ENCODE assay signal across 8 cellular contexts in the genomic region with DNA sequence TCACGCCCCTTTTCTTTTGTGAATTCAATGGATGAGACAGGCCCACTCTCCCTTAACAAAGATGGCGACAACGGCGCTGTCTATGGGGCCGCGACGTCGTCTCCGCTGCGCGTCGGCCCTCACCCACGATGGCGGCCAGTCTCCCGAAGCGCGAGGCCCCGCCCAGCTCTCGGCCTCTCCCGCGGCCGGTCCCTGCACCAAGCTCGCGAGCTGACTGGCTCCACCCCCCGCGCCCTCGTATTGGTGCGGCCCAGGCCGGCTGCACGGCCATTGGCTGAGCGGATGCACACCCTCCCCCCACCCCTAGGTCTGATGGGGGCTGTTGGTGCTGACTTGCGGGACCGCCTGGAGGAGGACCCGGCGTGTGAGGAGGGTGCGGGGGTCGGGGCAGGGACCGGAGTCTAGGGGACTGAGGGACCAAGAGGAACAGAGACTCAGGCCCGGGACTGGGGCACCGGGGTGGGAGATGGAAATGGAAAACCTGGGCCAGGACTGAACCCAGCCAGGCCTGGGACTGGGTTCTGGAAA. TPM values are rescaled to one million over a fixed set of nuclear protein-coding genes. Genes with fewer than 3 reads are reported as not detected.
DNase-seq lines count a peak whose midpoint lies in the region; ATAC-seq, FAIRE-seq and TF ChIP-seq lines count a peak whose summit lies in the region.

No MANE protein-coding gene starts in this region.

- H3K79me2 ChIP-seq in HCT116 (ENCODE audit: insufficient read depth, low read length) (peaks cover 33% of the 10 kb centered on the region), astrocyte (ENCODE audit: insufficient read depth, low read length) (peaks cover 28% of the 10 kb centered on the region)

- BruUV-seq in HCT116 (replicated peaks; lab: Mats Ljungman, UMichigan) = no TSS peak

- peaks cover 23 to 34% of the 10 kb centered on the region in 2 experiments for H3K4me1 ChIP-seq in HCT116 (ENCODE audit: control insufficient read depth in 1 of 2, insufficient read depth in 2 of 2, low read length in 2 of 2)
- peaks cover 16% of the 10 kb centered on the region for H3K4me1 ChIP-seq in astrocyte (ENCODE audit: insufficient read depth, low read length)
- H3K4me1 ChIP-seq in right cardiac atrium (ENCODE audit: control insufficient read depth, insufficient read depth, low read length) = no peaks in the 10 kb centered on the region
- peaks cover 0 to 13% of the 10 kb centered on the region in 2 donors for H3K4me1 ChIP-seq in uterus

- H3K4me1 Mint-ChIP-seq in astrocyte (ENCODE audit: low read depth, unreplicated experiment) = peaks cover 18% of the 10 kb centered on the region

- H3K4me3 Mint-ChIP-seq in astrocyte (ENCODE audit: unreplicated experiment) = peak overlapping the region; percentile 86

- POLR2A ChIA-PET in HCT116 (lab: Charles Lee) = interaction anchor here (0.9 to 1.3 kb wide), 6 partner anchors 9 to 122 kb away, joined by 4 to 7 read pairs (median 4); partner anchors contain the start of gene FAM83E

- H2AFZ ChIP-seq in HCT116 (ENCODE audit: low read depth, low read length, poor library complexity, severe bottlenecking) (no peak overlapping the region), astrocyte (ENCODE audit: low read depth, low read length) (peak overlapping the region; percentile 78)

- H3K4me3 ChIP-seq in HCT116 (replicated peaks in 1 of 2; ENCODE audit: low read depth in 1 of 2, low read length in 2 of 2) = peak overlapping the region; percentile 50 to 57
- peak overlapping the region; percentile 62 for H3K4me3 ChIP-seq in astrocyte (ENCODE audit: insufficient read depth, low read depth, low read length)
- H3K4me3 ChIP-seq in right cardiac atrium (ENCODE audit: low read length) = peak overlapping the region; percentile 43
- peak overlapping the region; percentile 38 to 48 for H3K4me3 ChIP-seq in uterus

- ATAC-seq in HCT116 (peak; percentile 84), right cardiac atrium (peak; percentile 88 to 89)

- TF ChIP-seq CTCF in HCT116 (IDR thresholded peaks at IDR 0.05 in 2 of 3, conservative IDR thresholded peaks at IDR 0.05 in 1 of 3; ENCODE audit: borderline replicate concordance in 1 of 3, insufficient read depth in 1 of 3, low read depth in 2 of 3, low read length in 2 of 3) (no peak), astrocyte (IDR thresholded peaks at IDR 0.05; ENCODE audit: insufficient read depth, low read depth, low read length) (no peak), uterus (IDR thresholded peaks at IDR 0.05) (no peak)

- RAD21 ChIA-PET in HCT116 (lab: Charles Lee; ENCODE audit: low non-redundant PET in 1 of 2, low total read pairs in 2 of 2, uncharacterized antibody in 2 of 2, unreplicated experiment in 2 of 2) = interaction anchor here in 1 of 2 experiments (0.6 kb wide), 1 partner anchor 10 kb away, joined by 3 read pairs; no protein-coding TSS in a partner anchor

- CTCF ChIA-PET in HCT116 (lab: Charles Lee) = interaction anchor here (1.0 kb wide), 1 partner anchor 218 kb away, joined by 3 read pairs; no protein-coding TSS in a partner anchor

- intact Hi-C loops in HCT116 (cut with micrococcal nuclease) (no loop called here), right cardiac atrium (cut with DNase I) (no loop called here), uterus (cut with DNase I; ENCODE audit: low total_unique reads) (no loop called here)

- H3K4me2 ChIP-seq in HCT116 (ENCODE audit: low read length) = peak overlapping the region; percentile 82
- peak overlapping the region; percentile 89 for H3K4me2 ChIP-seq in astrocyte (ENCODE audit: low read length)

- H3K36me3 ChIP-seq in HCT116 (ENCODE audit: control insufficient read depth in 1 of 2, insufficient read depth in 2 of 2, low read length in 2 of 2) (no peaks in the 10 kb centered on the region), astrocyte (ENCODE audit: insufficient read depth, low read length) (no peaks in the 10 kb centered on the region), uterus (no peaks in the 10 kb centered on the region)

- H3K27ac Mint-ChIP-seq in astrocyte (ENCODE audit: unreplicated experiment) = peak overlapping the region; percentile 78

- no peaks in the 10 kb centered on the region for H4K20me1 ChIP-seq in HCT116 (ENCODE audit: insufficient read depth)
- peaks cover 4% of the 10 kb centered on the region for H4K20me1 ChIP-seq in astrocyte (ENCODE audit: insufficient read depth, low read length)

- TF ChIP-seq RAD21 in HCT116 (IDR thresholded peaks at IDR 0.05; ENCODE audit: low read depth) = no peak

- peak overlapping the region; percentile 64 for H3K27ac ChIP-seq in HCT116 (ENCODE audit: low read depth, low read length)
- H3K27ac ChIP-seq in astrocyte (ENCODE audit: low read depth, low read length) = peak overlapping the region; percentile 81
- H3K27ac ChIP-seq in right cardiac atrium (ENCODE audit: low read length) = peak overlapping the region; percentile 69
- peak overlapping the region; percentile 82 to 87 for H3K27ac ChIP-seq in uterus

- TF ChIP-seq POLR2A in HCT116 (IDR thresholded peaks at IDR 0.05; ENCODE audit: borderline replicate concordance, extremely low read depth, insufficient read depth, insufficient read length) = no peak
- TF ChIP-seq POLR2A in uterus (IDR thresholded peaks at IDR 0.05) = peak; percentile 31 to 39

- 1% methylated on average over 40 of the region's 40 CpGs for WGBS in right cardiac atrium

- H3K27me3 ChIP-seq in HCT116 (ENCODE audit: insufficient read depth, low read length) (no peaks in the 10 kb centered on the region), astrocyte (ENCODE audit: insufficient read depth, low read length) (no peaks in the 10 kb centered on the region), right cardiac atrium (ENCODE audit: control insufficient read depth, insufficient read depth) (no peaks in the 10 kb centered on the region), uterus (no peaks in the 10 kb centered on the region)

- H3K9me3 ChIP-seq in HCT116 (ENCODE audit: control insufficient read depth in 1 of 2, insufficient read depth in 1 of 2, low read depth in 1 of 2, low read length in 2 of 2) (no peaks in the 10 kb centered on the region), astrocyte (ENCODE audit: insufficient read depth, low read depth, low read length) (no peaks in the 10 kb centered on the region), right cardiac atrium (ENCODE audit: control insufficient read depth, low read length) (no peaks in the 10 kb centered on the region), uterus (no peaks in the 10 kb centered on the region)

- no peaks in the 10 kb centered on the region for H3K9me3 Mint-ChIP-seq in astrocyte (ENCODE audit: unreplicated experiment)

- H3K9me2 ChIP-seq in HCT116 (ENCODE audit: insufficient read depth) = no peaks in the 10 kb centered on the region

- H3K9ac ChIP-seq in HCT116 (ENCODE audit: low read length) (peak overlapping the region; percentile 62), astrocyte (ENCODE audit: low read length) (peak overlapping the region; percentile 87)

- no peaks in the 10 kb centered on the region for H3K27me3 Mint-ChIP-seq in astrocyte (ENCODE audit: low read depth, unreplicated experiment)

- peaks cover 5% of the 10 kb centered on the region for H3K36me3 Mint-ChIP-seq in astrocyte (ENCODE audit: low read depth, unreplicated experiment)

- peak; percentile 68 for FAIRE-seq in astrocyte (lab: Jason Lieb, UNC)

- DNase-seq in ELF-1 (ENCODE audit: low read depth, low spot score) = peak; percentile 99
- DNase-seq in HCT116 (ENCODE audit: low read depth, low spot score) = peak; percentile 91
- peak; percentile 95 to 99 (median 97) for DNase-seq in NCI-H1417 (lab: John Stamatoyannopoulos, UW)
- peak; percentile 89 for DNase-seq in T-helper 9 cell
- peak; percentile 92 for DNase-seq in astrocyte (ENCODE audit: low read depth)
- DNase-seq in right cardiac atrium = peak; percentile 99 to 100 (median 100)
- peak; percentile 93 for DNase-seq in pulmonary artery endothelial cell (ENCODE audit: low read depth, low spot score)
- peak; percentile 98 for DNase-seq in uterus

TF ChIP-seq in HCT116, 20 proteins besides CTCF, POLR2A, EP300 and RAD21 (continues in another document):
- TF ChIP-seq EZH2 (IDR thresholded peaks at IDR 0.05) = no peak
- no peak for TF ChIP-seq CEBPB (IDR thresholded peaks at IDR 0.05; ENCODE audit: low read depth)
- TF ChIP-seq CBX3 (IDR thresholded peaks at IDR 0.05; ENCODE audit: low read depth) = no peak
- TF ChIP-seq YY1 (IDR thresholded peaks at IDR 0.05; ENCODE audit: extremely low read depth, insufficient replicate concordance, low read depth, low read length) = peak; percentile 99

RNA-seq across cellular contexts. Expression of gene SPHK2, which starts 4.8 kb away (rescaled TPM):
- total RNA-seq in HCT116 (2021; ENCODE audit: unreplicated experiment) = 19.9 TPM
- 5.9 and 6.9 TPM in 2 replicates for polyA plus RNA-seq in HCT116 (2012)
- 25.4 and 29.4 TPM in 2 replicates for total RNA-seq in astrocyte
- 10 to 100 TPM in 3 of 4 donors, 1 to 10 TPM in 1; 7.3 to 12.7 (median 11.7) TPM for total RNA-seq in right cardiac atrium
- 11.0 TPM for polyA plus RNA-seq in right cardiac atrium
- 6.7 and 9.2 TPM in 2 replicates for total RNA-seq in pulmonary artery endothelial cell
- total RNA-seq in uterus = 10 to 100 TPM; 10.0 to 27.2 (median 21.7) TPM

RNA-seq across cellular contexts. Expression of gene RPL18, which starts 5.2 kb away (rescaled TPM):
- total RNA-seq in HCT116 (2021; ENCODE audit: unreplicated experiment) (2,006 TPM), astrocyte (1,046 and 1,102 TPM in 2 replicates), right cardiac atrium (100 to 1,000 TPM; 606 to 773 (median 699) TPM), pulmonary artery endothelial cell (1,737 and 2,640 TPM in 2 replicates), uterus (1,000 to 10,000 TPM; 1,515 to 5,795 (median 3,195) TPM)
- polyA plus RNA-seq in HCT116 (2012) = 3,599 and 4,255 TPM in 2 replicates
- polyA plus RNA-seq in right cardiac atrium = 965 TPM

RNA-seq across cellular contexts. Expression of gene FAM83E, which starts 9.3 kb away (rescaled TPM):
- total RNA-seq in HCT116 (2021; ENCODE audit: unreplicated experiment) = 6.8 TPM
- polyA plus RNA-seq in HCT116 (2012) = 1.9 and 3.1 TPM in 2 replicates
- 1.3 and 1.7 TPM in 2 replicates for total RNA-seq in astrocyte
- total RNA-seq in right cardiac atrium = under 1 TPM in 1 of 4 donors, not detected in 3; 0.33 TPM
- 0.20 TPM for polyA plus RNA-seq in right cardiac atrium
- 0.73 and 0.99 TPM in 2 replicates for total RNA-seq in pulmonary artery endothelial cell
- 1 to 10 TPM in 2 of 4 donors, not detected in 2; 1.8 TPM for total RNA-seq in uterus

RNA-seq across cellular contexts. Expression of gene DBP, which starts 13.0 kb away (rescaled TPM):
- total RNA-seq in HCT116 (2021; ENCODE audit: unreplicated experiment) (45.9 TPM), astrocyte (1.2 and 1.5 TPM in 2 replicates), right cardiac atrium (10 to 100 TPM in 3 of 4 donors, 1 to 10 TPM in 1; 2.8 to 16.9 (median 14.7) TPM), pulmonary artery endothelial cell (0.85 and 2.2 TPM in 2 replicates), uterus (10 to 100 TPM in 2 of 4 donors, 1 to 10 TPM in 1, not detected in 1; 3.1 to 29.8 (median 11.3) TPM)
- 74.3 and 81.3 TPM in 2 replicates for polyA plus RNA-seq in HCT116 (2012)
- 9.5 TPM for polyA plus RNA-seq in right cardiac atrium

RNA-seq across cellular contexts. Expression of gene SPACA4, which starts 17.6 kb away (rescaled TPM):
- total RNA-seq in HCT116 (2021; ENCODE audit: unreplicated experiment) = not detected
- 0.31 and 0.35 TPM in 2 replicates for polyA plus RNA-seq in HCT116 (2012)
- not detected in 2 replicates for total RNA-seq in astrocyte
- total RNA-seq in right cardiac atrium = not detected
- polyA plus RNA-seq in right cardiac atrium = not detected
- not detected in 2 replicates for total RNA-seq in pulmonary artery endothelial cell
- not detected for total RNA-seq in uterus

Comparison
In these comparisons a context has a peak if more than half of its experiments do, and no peak if none do; other contexts are left out.
1. Peak in every context shown above with its lines: DNase-seq, ATAC-seq, H3K4me3 ChIP-seq and H3K27ac ChIP-seq.